Comparison of ENCODE assay signal across 1 cellular context in genomic region chr17:30819941-30820705, GRCh38.
TF ChIP-seq lines count a peak whose summit lies in the region.

No MANE protein-coding gene starts in this region.

TF ChIP-seq in GM12878, 131 proteins besides CTCF, POLR2A, EP300 and RAD21:
- no peak for TF ChIP-seq CHD4 (IDR thresholded peaks at IDR 0.05)
- TF ChIP-seq MEF2A (IDR thresholded peaks at IDR 0.05; ENCODE audit: insufficient read depth, low read depth, low read length), result no peak
- TF ChIP-seq ZBTB33 (IDR thresholded peaks at IDR 0.05), result no peak
- TF ChIP-seq MLLT1 (IDR thresholded peaks at IDR 0.05), result no peak
- TF ChIP-seq SMAD1 (IDR thresholded peaks at IDR 0.05; ENCODE audit: low read depth, partially characterized antibody), result no peak
- no peak for TF ChIP-seq ATF2 (IDR thresholded peaks at IDR 0.05; ENCODE audit: low read length)
- TF ChIP-seq POLR2AphosphoS5 (IDR thresholded peaks at IDR 0.05; ENCODE audit: low read length), result no peak
- TF ChIP-seq EED (IDR thresholded peaks at IDR 0.05; ENCODE audit: low read depth), result no peak
- TF ChIP-seq BHLHE40 (IDR thresholded peaks at IDR 0.05; ENCODE audit: borderline replicate concordance in 1 of 2, low read depth in 2 of 2, low read length in 1 of 2), result no peak
- TF ChIP-seq STAT3 (IDR thresholded peaks at IDR 0.05; ENCODE audit: low read depth, low read length), result no peak
